1 cellular context compared by ENCODE assay signal in the genomic region with DNA sequence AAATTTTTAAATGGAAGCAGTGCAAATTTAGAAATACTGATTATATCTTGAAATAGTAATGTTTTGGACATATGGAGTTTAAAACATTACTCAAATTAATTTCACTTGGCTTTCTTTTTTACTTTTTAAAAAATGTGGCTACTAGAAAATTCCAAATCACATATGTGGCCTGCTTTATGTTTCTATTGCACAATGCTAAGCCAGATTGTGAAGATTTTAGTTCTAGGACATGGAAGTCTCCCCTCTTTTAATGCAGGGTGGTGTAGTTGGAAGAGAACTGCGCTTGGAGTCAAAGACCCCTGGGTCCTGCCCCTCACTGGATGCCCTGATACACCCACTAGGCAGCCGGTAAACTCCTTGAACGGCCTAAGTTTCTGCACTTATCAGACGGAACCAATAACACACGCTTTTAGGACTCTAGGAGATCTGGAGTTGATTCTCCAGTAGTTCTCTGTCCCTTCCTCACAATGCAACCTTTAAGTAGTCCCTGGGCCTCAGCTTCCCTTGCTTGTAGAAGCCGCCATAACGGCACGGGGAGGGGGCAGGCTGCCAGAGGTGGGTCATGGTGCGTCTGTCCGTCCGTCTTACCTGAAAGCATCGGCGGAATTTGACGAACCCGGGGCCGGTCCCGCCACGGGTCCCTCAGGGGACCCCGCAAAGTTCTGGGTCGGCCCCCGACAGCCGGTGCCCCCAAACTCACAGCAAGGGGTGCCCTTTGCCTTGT.
TF ChIP-seq lines count a peak whose summit lies in the region.

No MANE protein-coding gene starts in this region.

TF ChIP-seq in endothelial cell of umbilical vein, 7 proteins besides CTCF, POLR2A, EP300 and RAD21:
- TF ChIP-seq MYC (IDR thresholded peaks at IDR 0.05; ENCODE audit: low read depth, low read length) (no peak), FOS (IDR thresholded peaks at IDR 0.05; ENCODE audit: borderline replicate concordance, insufficient read depth, low read length) (no peak), POLR2AphosphoS5 (IDR thresholded peaks at IDR 0.05; ENCODE audit: insufficient read depth, low read depth, low read length) (no peak), GATA2 (IDR thresholded peaks at IDR 0.05; ENCODE audit: insufficient read depth, insufficient read length, low read depth, low read length) (no peak), JUN (IDR thresholded peaks at IDR 0.05; ENCODE audit: borderline replicate concordance, insufficient read depth, insufficient read length, low read depth) (no peak)
- TF ChIP-seq, protein P1, sequence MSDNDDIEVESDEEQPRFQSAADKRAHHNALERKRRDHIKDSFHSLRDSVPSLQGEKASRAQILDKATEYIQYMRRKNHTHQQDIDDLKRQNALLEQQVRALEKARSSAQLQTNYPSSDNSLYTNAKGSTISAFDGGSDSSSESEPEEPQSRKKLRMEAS (IDR thresholded peaks at IDR 0.05; ENCODE audit: insufficient read depth, insufficient read length): no peak
